Comparison of ENCODE assay signal across 10 cellular contexts in genomic region chr15:60905587-60905986, GRCh38.
DNase-seq lines count a peak whose midpoint lies in the region; TF ChIP-seq lines count a peak whose summit lies in the region.
"Had no signal": no experiment of that assay in that cellular context is flagged by ENCODE, and none has a peak within 500 bp of the region (broad histone marks: within the 10 kb centered on the region; RNA-seq: fewer than 3 reads in every experiment).

No MANE protein-coding gene starts in this region.

- peaks cover 6% of the 10 kb centered on the region for H3K27me3 Mint-ChIP-seq in activated T-helper 1 cell treated with anti-CD3 and anti-CD28 coated beads, Interleukin-12 subunit alpha, Interleukin-12 subunit beta, Interleukin-2, Interleukin-4 antibody, amounts not matched to agents 30 ng/mL and 10 ng/mL and 1 ng/mL, durations not matched to agents 14 hours and 24 hours and 36 hours (ENCODE audit: insufficient read depth)
- H3K27me3 Mint-ChIP-seq: stimulated activated naive CD8-positive, alpha-beta T cell treated with anti-CD3 and anti-CD28 coated beads, Interleukin-15, amount 100 ng/mL, for 72 hours had no signal

- TF ChIP-seq CTCF in brain microvascular endothelial cell (IDR thresholded peaks at IDR 0.05; ENCODE audit: low read depth, low read length, missing control alignments) (peak; percentile 11), retinal pigment epithelial cell (conservative IDR thresholded peaks at IDR 0.05; ENCODE audit: low read depth, low read length) (peak; percentile 30)

- no peaks in the 10 kb centered on the region for H3K9me3 Mint-ChIP-seq in activated T-helper 1 cell treated with anti-CD3 and anti-CD28 coated beads, Interleukin-12 subunit alpha, Interleukin-12 subunit beta, Interleukin-2, Interleukin-4 antibody, amounts not matched to agents 30 ng/mL and 10 ng/mL and 1 ng/mL, durations not matched to agents 14 hours and 24 hours and 36 hours
- H3K9me3 Mint-ChIP-seq: stimulated activated naive CD8-positive, alpha-beta T cell treated with anti-CD3 and anti-CD28 coated beads, Interleukin-15, amount 100 ng/mL, for 72 hours had no signal

- H3K27ac Mint-ChIP-seq in activated T-helper 1 cell treated with anti-CD3 and anti-CD28 coated beads, Interleukin-12 subunit alpha, Interleukin-12 subunit beta, Interleukin-2, Interleukin-4 antibody, amounts not matched to agents 30 ng/mL and 10 ng/mL and 1 ng/mL, durations not matched to agents 14 hours and 24 hours and 36 hours, result no peak overlapping the region
- H3K27ac Mint-ChIP-seq: B cell; stimulated activated naive CD8-positive, alpha-beta T cell treated with anti-CD3 and anti-CD28 coated beads, Interleukin-15, amount 100 ng/mL, for 72 hours had no signal

- no peaks in the 10 kb centered on the region for H3K36me3 ChIP-seq in brain microvascular endothelial cell (replicated peaks)

- H3K27ac ChIP-seq in brain microvascular endothelial cell, result no peak overlapping the region

- peaks cover 2% of the 10 kb centered on the region for H3K36me3 Mint-ChIP-seq in activated T-helper 1 cell treated with anti-CD3 and anti-CD28 coated beads, Interleukin-12 subunit alpha, Interleukin-12 subunit beta, Interleukin-2, Interleukin-4 antibody, amounts not matched to agents 30 ng/mL and 10 ng/mL and 1 ng/mL, durations not matched to agents 14 hours and 24 hours and 36 hours (ENCODE audit: low read depth)

- H3K4me1 Mint-ChIP-seq in activated T-helper 1 cell treated with anti-CD3 and anti-CD28 coated beads, Interleukin-12 subunit alpha, Interleukin-12 subunit beta, Interleukin-2, Interleukin-4 antibody, amounts not matched to agents 30 ng/mL and 10 ng/mL and 1 ng/mL, durations not matched to agents 14 hours and 24 hours and 36 hours (ENCODE audit: low read depth), result peaks cover 66% of the 10 kb centered on the region
- H3K4me1 Mint-ChIP-seq: B cell had no signal

- in situ Hi-C loops in brain microvascular endothelial cell (cut with HindIII; ENCODE audit: low pct_ligation_motif_present, low sequenced_read_pairs), result no loop called here

- no peak overlapping the region for H3K4me3 ChIP-seq in brain microvascular endothelial cell (ENCODE audit: low read depth, low read length)
- no peak overlapping the region for H3K4me3 ChIP-seq in retinal pigment epithelial cell (ENCODE audit: low read length)

- peak; percentile 2 for DNase-seq in activated T-helper 1 cell treated with Interleukin-2 at 50 U/mL for 16 hours (ENCODE audit: low read depth)
- no peak for DNase-seq in activated T-helper 1 cell treated with anti-CD3 and anti-CD28 coated beads, Interleukin-12 subunit alpha, Interleukin-12 subunit beta, Interleukin-2, Interleukin-4 antibody, amounts not matched to agents 30 ng/mL and 10 ng/mL and 1 ng/mL, durations not matched to agents 14 hours and 24 hours and 36 hours (ENCODE audit: low spot score)
- DNase-seq in NCI-H526 treated with DMSO at 0.1 percent for 48 hours (lab: John Stamatoyannopoulos, UW), result peak; percentile 48
- no peak for DNase-seq in brain microvascular endothelial cell
- no peak for DNase-seq in retinal pigment epithelial cell (ENCODE audit: low read depth)
- no peak for DNase-seq in inferior parietal cortex (ENCODE audit: extremely low spot score)
- DNase-seq in mesenteric fat pad (ENCODE audit: low spot score), result no peak
- DNase-seq in middle frontal gyrus (ENCODE audit: extremely low spot score, low spot score), result no peak
- DNase-seq: stimulated activated naive CD8-positive, alpha-beta T cell treated with anti-CD3 and anti-CD28 coated beads, Interleukin-15, amount 100 ng/mL, for 72 hours had no signal

- H3K4me3 Mint-ChIP-seq in activated T-helper 1 cell treated with anti-CD3 and anti-CD28 coated beads, Interleukin-12 subunit alpha, Interleukin-12 subunit beta, Interleukin-2, Interleukin-4 antibody, amounts not matched to agents 30 ng/mL and 10 ng/mL and 1 ng/mL, durations not matched to agents 14 hours and 24 hours and 36 hours, result no peak overlapping the region
- H3K4me3 Mint-ChIP-seq: B cell; stimulated activated naive CD8-positive, alpha-beta T cell treated with anti-CD3 and anti-CD28 coated beads, Interleukin-15, amount 100 ng/mL, for 72 hours had no signal

- intact Hi-C loops in activated T-helper 1 cell treated with anti-CD3 and anti-CD28 coated beads, Interleukin-12 subunit alpha, Interleukin-12 subunit beta, Interleukin-2, Interleukin-4 antibody, amounts not matched to agents 30 ng/mL and 10 ng/mL and 1 ng/mL, durations not matched to agents 14 hours and 24 hours and 36 hours (cut with micrococcal nuclease), result no loop called here

- no peaks in the 10 kb centered on the region for H3K27me3 ChIP-seq in brain microvascular endothelial cell (replicated peaks)

Comparison
In these comparisons a context has a peak if more than half of its experiments do, and no peak if none do; other contexts are left out.
1. DNase-seq: peak in activated T-helper 1 cell treated with Interleukin-2 at 50 U/mL for 16 hours (single experiment) and NCI-H526 treated with DMSO at 0.1 percent for 48 hours (single experiment); none in activated T-helper 1 cell treated with anti-CD3 and anti-CD28 coated beads, Interleukin-12 subunit alpha, Interleukin-12 subunit beta, Interleukin-2, Interleukin-4 antibody, amounts not matched to agents 30 ng/mL and 10 ng/mL and 1 ng/mL, durations not matched to agents 14 hours and 24 hours and 36 hours (single experiment), brain microvascular endothelial cell (single experiment), retinal pigment epithelial cell (single experiment), inferior parietal cortex (single experiment), mesenteric fat pad (single experiment) and middle frontal gyrus (single experiment).